31 cellular contexts compared by ENCODE assay signal in the genomic region with DNA sequence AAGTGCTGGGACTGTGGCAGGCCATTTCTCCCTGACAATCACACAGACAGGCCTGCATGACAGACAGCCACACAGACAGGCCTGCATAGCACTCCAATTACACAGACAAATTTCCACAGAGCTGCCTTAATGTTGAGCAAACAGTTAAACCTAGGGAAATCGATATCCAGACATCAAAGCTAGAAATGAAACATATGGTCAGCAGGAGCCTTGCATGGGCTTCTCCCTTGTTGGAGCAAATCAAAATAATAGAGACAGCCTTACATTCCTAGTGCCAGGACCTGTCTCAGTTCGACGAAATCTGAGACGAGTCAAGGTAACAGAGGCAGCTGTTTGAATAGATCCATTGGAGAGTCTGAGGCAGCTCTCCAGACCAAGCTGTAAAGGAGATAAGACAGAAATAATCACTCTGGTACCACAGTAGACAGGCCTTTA. TPM values are rescaled to one million over a fixed set of nuclear protein-coding genes. Genes with fewer than 3 reads are reported as not detected.
A peak's percentile ranks its signal among the peaks of the same experiment; 100 is the strongest.
DNase-seq lines count a peak whose midpoint lies in the region; ATAC-seq, FAIRE-seq and TF ChIP-seq lines count a peak whose summit lies in the region.
"Had no signal": no experiment of that assay in that cellular context is flagged by ENCODE, and none has a peak within 500 bp of the region (broad histone marks: within the 10 kb centered on the region; RNA-seq: fewer than 3 reads in every experiment).

No MANE protein-coding gene starts in this region.

- POLR2A ChIA-PET in HepG2 (lab: Yijun Ruan, JAX) = no interaction called here

- H3K36me3 Mint-ChIP-seq in mesothelial cell of epicardium = no peaks in the 10 kb centered on the region
- H3K36me3 Mint-ChIP-seq: activated naive CD8-positive, alpha-beta T cell treated with anti-CD3 and anti-CD28 coated beads, Interleukin-2, amount 10 ng/mL, durations not matched to agents 7 days and 5 days; IgD-negative memory B cell had no signal

- no peak overlapping the region for H2AFZ ChIP-seq in HepG2 (ENCODE audit: low read length)

- ATAC-seq in HepG2 (peak; percentile 60), right lobe of liver (no peak)
- ATAC-seq: activated CD8-positive, alpha-beta T cell treated with anti-CD3 and anti-CD28 coated beads, Interleukin-2, amount 10 ng/mL, durations not matched to agents 7 days and 5 days; foreskin keratinocyte; left lobe of liver; naive thymus-derived CD8-positive, alpha-beta T cell; SK-N-SH treated with all-trans-retinoic acid at 6 μM for 48 hours; T-helper 17 cell had no signal

- H3K36me3 ChIP-seq in HepG2 (replicated peaks in 1 of 2; ENCODE audit: control insufficient read depth in 1 of 2, insufficient read depth in 2 of 2, low read length in 2 of 2) (no peaks in the 10 kb centered on the region), right lobe of liver (no peaks in the 10 kb centered on the region)
- H3K36me3 ChIP-seq: ascending aorta, BE2C, esophagus muscularis mucosa, upper lobe of left lung had no signal

- peak; percentile 10 for DNase-seq in HepG2 (ENCODE audit: low spot score)
- no peak for DNase-seq in right lobe of liver
- peak; percentile 75 for DNase-seq in SK-N-DZ (ENCODE audit: low spot score)
- DNase-seq in mesothelial cell of epicardium (ENCODE audit: low spot score in 2 of 2, unreplicated experiment in 2 of 2) = no peak
- DNase-seq in lower leg skin (ENCODE audit: low spot score in 2 of 2) = no peak
- DNase-seq in NCI-H1105 treated with DMSO at 0.1 percent for 48 hours (lab: John Stamatoyannopoulos, UW) = no peak
- no peak for DNase-seq in activated gamma-delta T cell treated with Interleukin-2 at 50 U/mL for 16 hours
- DNase-seq in T-helper 2 cell = no peak
- DNase-seq: ACHN; activated CD8-positive, alpha-beta T cell treated with anti-CD3 and anti-CD28 coated beads, Interleukin-2, amount 10 ng/mL, durations not matched to agents 7 days and 5 days; activated effector memory CD4-positive, alpha-beta T cell treated with Interleukin-2 at 50 U/mL for 16 hours; activated naive CD8-positive, alpha-beta T cell treated with anti-CD3 and anti-CD28 coated beads, Interleukin-2, amount 10 ng/mL, durations not matched to agents 7 days and 5 days; activated T-cell treated with anti-CD3 and anti-CD28 coated beads for 4 hours; BE2C; dermis blood vessel endothelial cell; foreskin keratinocyte; mesenchymal stem cell; naive thymus-derived CD8-positive, alpha-beta T cell; NCI-H1105; NCI-H2081 treated with DMSO at 0.1 percent for 48 hours; NCI-H69; stimulated activated CD4-positive, alpha-beta T cell treated with anti-CD3 and anti-CD28 coated beads, Interleukin-4, amount 100 ng/mL, for 1 hour; T-helper 17 cell; upper lobe of left lung had no signal

- H4K20me1 ChIP-seq in HepG2 (ENCODE audit: insufficient read depth, low read length) = no peaks in the 10 kb centered on the region

- BruUV-seq in HepG2 (replicated peaks; lab: Mats Ljungman, UMichigan) = no TSS peak

- no peak overlapping the region for H3K4me2 ChIP-seq in HepG2 (ENCODE audit: low read depth, low read length)

- H3K27me3 ChIP-seq in HepG2 (ENCODE audit: control insufficient read depth in 1 of 2, insufficient read depth in 2 of 2, low read length in 2 of 2) (no peaks in the 10 kb centered on the region; a peak in 1 of 5 replicates), right lobe of liver (no peaks in the 10 kb centered on the region)
- H3K27me3 ChIP-seq: ascending aorta, BE2C, esophagus muscularis mucosa, foreskin keratinocyte, upper lobe of left lung had no signal

- no peak for TF ChIP-seq EP300 in HepG2 (IDR thresholded peaks at IDR 0.05; ENCODE audit: low read depth in 2 of 2, low read length in 2 of 2)
- TF ChIP-seq EP300 in HepG2 (CRISPR knock-in tag; IDR thresholded peaks at IDR 0.05; ENCODE audit: borderline replicate concordance) = no peak

- in situ Hi-C loops in HepG2 (cut with HindIII; ENCODE audit: extremely low pct_ligation_motif_present, low pct_unique_long_range_greater_than_20kb) = no loop called here

- no peak for FAIRE-seq in HepG2 (lab: Jason Lieb, UNC)
- FAIRE-seq: G401.6 had no signal

- H3K4me1 ChIP-seq in HepG2 (ENCODE audit: insufficient read depth, low read length) (peaks cover 14% of the 10 kb centered on the region), right lobe of liver (no peaks in the 10 kb centered on the region)
- H3K4me1 ChIP-seq: ascending aorta, esophagus muscularis mucosa, foreskin keratinocyte, upper lobe of left lung had no signal

- CTCF ChIA-PET in HepG2 (lab: Yijun Ruan, JAX; ENCODE audit: low intra/inter-chr PET ratio, low total read pairs) = no interaction called here

- 3% methylated on average over 4 of the region's 4 CpGs for WGBS in HepG2 (ENCODE audit: low lambda C conversion rate)
- 60% methylated on average over 4 of the region's 4 CpGs for WGBS in right lobe of liver (ENCODE audit: insufficient coverage, low coverage, low lambda C conversion rate, missing lambda C conversion rate)
- 61 to 69% methylated on average over 4 of the region's 4 CpGs for WGBS in lower leg skin, 2 donors

- H3K4me1 Mint-ChIP-seq in mesothelial cell of epicardium = peaks cover 21% of the 10 kb centered on the region
- H3K4me1 Mint-ChIP-seq: activated naive CD8-positive, alpha-beta T cell treated with anti-CD3 and anti-CD28 coated beads, Interleukin-2, amount 10 ng/mL, durations not matched to agents 7 days and 5 days; central memory CD8-positive, alpha-beta T cell; IgD-negative memory B cell; naive thymus-derived CD8-positive, alpha-beta T cell; T-helper 17 cell had no signal

- H3K4me3 ChIP-seq in HepG2 (replicated peaks in 1 of 3; ENCODE audit: insufficient read depth in 1 of 3, low read depth in 2 of 3, low read length in 3 of 3) (no peak overlapping the region), right lobe of liver (no peak overlapping the region), lower leg skin (ENCODE audit: low read depth, poor library complexity, severe bottlenecking) (no peak overlapping the region)
- H3K4me3 ChIP-seq: ascending aorta, esophagus muscularis mucosa, upper lobe of left lung had no signal

- no peaks in the 10 kb centered on the region for H3K79me2 ChIP-seq in HepG2 (ENCODE audit: insufficient read depth, low read length)

- intact Hi-C loops in HepG2 (cut with micrococcal nuclease; ENCODE audit: unreplicated experiment) (no loop called here), right lobe of liver (cut with DNase I) (no loop called here), lower leg skin (cut with DNase I; ENCODE audit: low total_unique reads) (no loop called here)

- peaks cover 8% of the 10 kb centered on the region for H3K9me3 Mint-ChIP-seq in mesothelial cell of epicardium

- H3K27ac ChIP-seq in HepG2 (ENCODE audit: extremely low read length, insufficient read depth, low read length) (no peak overlapping the region), right lobe of liver (no peak overlapping the region)
- H3K27ac ChIP-seq: ascending aorta, esophagus muscularis mucosa, foreskin keratinocyte, upper lobe of left lung had no signal

- no peak overlapping the region for H3K4me3 Mint-ChIP-seq in mesothelial cell of epicardium
- H3K4me3 Mint-ChIP-seq: activated CD8-positive, alpha-beta T cell treated with anti-CD3 and anti-CD28 coated beads, Interleukin-2, amount 10 ng/mL, durations not matched to agents 7 days and 5 days; activated naive CD8-positive, alpha-beta T cell treated with anti-CD3 and anti-CD28 coated beads, Interleukin-2, amount 10 ng/mL, durations not matched to agents 7 days and 5 days; central memory CD8-positive, alpha-beta T cell; IgD-negative memory B cell; naive thymus-derived CD8-positive, alpha-beta T cell; T-helper 17 cell had no signal

- H3K9ac ChIP-seq in HepG2 (ENCODE audit: insufficient read depth, low read depth, low read length) = no peak overlapping the region

- TF ChIP-seq POLR2A in HepG2 (IDR thresholded peaks at IDR 0.05; ENCODE audit: insufficient read depth in 1 of 2, low read depth in 2 of 2, low read length in 2 of 2) = no peak
- TF ChIP-seq POLR2A in right lobe of liver (IDR thresholded peaks at IDR 0.05) = no peak
- TF ChIP-seq POLR2A in lower leg skin (IDR thresholded peaks at IDR 0.05) = no peak

- TF ChIP-seq CTCF in HepG2 (CRISPR knock-in tag; IDR thresholded peaks at IDR 0.05) (no peak), right lobe of liver (IDR thresholded peaks at IDR 0.05) (no peak), mesothelial cell of epicardium (IDR thresholded peaks at IDR 0.05; ENCODE audit: unreplicated experiment) (no peak), lower leg skin (IDR thresholded peaks at IDR 0.05) (no peak)

- peak overlapping the region; percentile 40 for H3K27ac Mint-ChIP-seq in mesothelial cell of epicardium
- H3K27ac Mint-ChIP-seq: activated CD8-positive, alpha-beta T cell treated with anti-CD3 and anti-CD28 coated beads, Interleukin-2, amount 10 ng/mL, durations not matched to agents 7 days and 5 days; activated naive CD8-positive, alpha-beta T cell treated with anti-CD3 and anti-CD28 coated beads, Interleukin-2, amount 10 ng/mL, durations not matched to agents 7 days and 5 days; naive thymus-derived CD8-positive, alpha-beta T cell; T-helper 17 cell had no signal

- H3K9me3 ChIP-seq in HepG2 (ENCODE audit: low read length) (no peaks in the 10 kb centered on the region), right lobe of liver (no peaks in the 10 kb centered on the region)
- H3K9me3 ChIP-seq: ascending aorta, BE2C, esophagus muscularis mucosa, upper lobe of left lung had no signal

- no peaks in the 10 kb centered on the region for H3K27me3 Mint-ChIP-seq in mesothelial cell of epicardium (ENCODE audit: low read depth)

- no peak for TF ChIP-seq RAD21 in HepG2 (CRISPR knock-in tag; IDR thresholded peaks at IDR 0.05)

RNA-seq across cellular contexts. Expression of a gene that starts 42.4 kb away (rescaled TPM):
- 2.1 and 5.1 TPM in 2 replicates for total RNA-seq in HepG2 (2016; rRNA removed; fragmentation: Illumina TruSeq; extraction: Trizol)
- total RNA-seq in HepG2 (2016; cell fraction: cytosol; rRNA removed; fragmentation: Illumina TruSeq; extraction: Trizol; ENCODE audit: low read depth) = 0.71 and 0.81 TPM in 2 replicates
- total RNA-seq in HepG2 (2016; cell fraction: insoluble cytoplasmic fraction; rRNA removed; fragmentation: Illumina TruSeq; extraction: Trizol) = 1.9 and 5.7 TPM in 2 replicates
- total RNA-seq in HepG2 (2016; cell fraction: membrane; rRNA removed; fragmentation: Illumina TruSeq; extraction: Trizol) = 1.1 TPM in 2 replicates
- total RNA-seq in HepG2 (2016; cell fraction: nucleus; rRNA removed; fragmentation: Illumina TruSeq; extraction: Trizol) = 4.8 and 6.4 TPM in 2 replicates
- polyA plus RNA-seq in HepG2 (2011; rRNA removed) = 1.4 and 2.0 TPM in 2 replicates
- polyA plus RNA-seq in HepG2 (2011; cell fraction: cytosol; rRNA removed) = 1.3 and 1.9 TPM in 2 replicates
- polyA plus RNA-seq in HepG2 (2011; cell fraction: nucleus; rRNA removed) = 0.76 and 0.92 TPM in 2 replicates
- polyA plus RNA-seq in HepG2 (2012) = 0.63 and 1.3 TPM in 2 replicates
- 0.66 and 0.72 TPM in 2 replicates for polyA plus RNA-seq in HepG2 (2016; cell fraction: cytosol; fragmentation: Illumina TruSeq; extraction: Trizol; ENCODE audit: low read depth)
- polyA plus RNA-seq in HepG2 (2016; cell fraction: insoluble cytoplasmic fraction; fragmentation: Illumina TruSeq; extraction: Trizol; ENCODE audit: low read depth) = 2.1 and 2.5 TPM in 2 replicates
- 0.92 and 1.4 TPM in 2 replicates for polyA plus RNA-seq in HepG2 (2016; cell fraction: membrane; fragmentation: Illumina TruSeq; extraction: Trizol; ENCODE audit: low read depth)
- polyA plus RNA-seq in HepG2 (2016; cell fraction: nucleus; fragmentation: Illumina TruSeq; extraction: Trizol; ENCODE audit: insufficient read depth, low read depth) = 8.2 and 9.1 TPM in 2 replicates
- 0.37 and 3.1 TPM in 2 replicates for polyA minus RNA-seq in HepG2 (2011; rRNA and poly(A)+ RNA removed; ENCODE audit: low replicate concordance)
- 0.40 and 0.88 TPM in 2 replicates for polyA minus RNA-seq in HepG2 (2011; cell fraction: cytosol; rRNA and poly(A)+ RNA removed)
- polyA minus RNA-seq in HepG2 (2011; cell fraction: nucleus; rRNA and poly(A)+ RNA removed) = 0.77 and 1.1 TPM in 2 replicates
- 10 to 100 TPM in 1 of 6 experiments, 1 to 10 TPM in 5; 1.8 to 13.8 (median 6.6) TPM for total RNA-seq in right lobe of liver
- polyA plus RNA-seq in SK-N-DZ (2014; cell fraction: cytosol; rRNA removed) = 12.2 and 12.3 TPM in 2 replicates
- 5.3 and 6.9 TPM in 2 replicates for polyA plus RNA-seq in SK-N-DZ (2014; cell fraction: nucleus; rRNA removed)
- 115 to 119 TPM (median 118 TPM) in 3 replicates for total RNA-seq in mesothelial cell of epicardium
- total RNA-seq in lower leg skin = 10 to 100 TPM in 2 of 4 donors, 1 to 10 TPM in 2; 3.7 to 57.9 (median 15.9) TPM
- polyA plus RNA-seq: IgD-negative memory B cell; naive thymus-derived CD8-positive, alpha-beta T cell had no signal

Comparison
In these comparisons a context has a peak if more than half of its experiments do, and no peak if none do; other contexts are left out.
1. DNase-seq: peak in HepG2 (single experiment) and SK-N-DZ (single experiment); none in right lobe of liver (0 of 3), mesothelial cell of epicardium (0 of 2), lower leg skin (0 of 2), NCI-H1105 treated with DMSO at 0.1 percent for 48 hours (single experiment), activated gamma-delta T cell treated with Interleukin-2 at 50 U/mL for 16 hours (single experiment) and T-helper 2 cell (0 of 5).